Comparison of ENCODE assay signal across 1 cellular context in genomic region chr16:89343501-89344291, GRCh38.
TF ChIP-seq lines count a peak whose summit lies in the region.

No MANE protein-coding gene starts in this region.

TF ChIP-seq in GM23338, 12 proteins besides CTCF, POLR2A, EP300 and RAD21 (continued from another document):
- TF ChIP-seq ZNF462 (CRISPR knock-in tag; IDR thresholded peaks at IDR 0.05) (no peak), CREB1 (CRISPR knock-in tag; IDR thresholded peaks at IDR 0.05; ENCODE audit: low read depth) (no peak), STAT1 (IDR thresholded peaks at IDR 0.05; ENCODE audit: unreplicated experiment) (no peak), NANOG (IDR thresholded peaks at IDR 0.05; ENCODE audit: borderline replicate concordance) (no peak), POLR2AphosphoS5 (IDR thresholded peaks at IDR 0.05; ENCODE audit: low read depth) (no peak), ZNF114 (CRISPR knock-in tag; IDR thresholded peaks at IDR 0.05) (no peak), EZH2phosphoT487 (IDR thresholded peaks at IDR 0.05; ENCODE audit: unreplicated experiment) (no peak), REST (IDR thresholded peaks at IDR 0.05; ENCODE audit: unreplicated experiment) (no peak)
